Comparison of ENCODE assay signal across 2 cellular contexts in the genomic region with DNA sequence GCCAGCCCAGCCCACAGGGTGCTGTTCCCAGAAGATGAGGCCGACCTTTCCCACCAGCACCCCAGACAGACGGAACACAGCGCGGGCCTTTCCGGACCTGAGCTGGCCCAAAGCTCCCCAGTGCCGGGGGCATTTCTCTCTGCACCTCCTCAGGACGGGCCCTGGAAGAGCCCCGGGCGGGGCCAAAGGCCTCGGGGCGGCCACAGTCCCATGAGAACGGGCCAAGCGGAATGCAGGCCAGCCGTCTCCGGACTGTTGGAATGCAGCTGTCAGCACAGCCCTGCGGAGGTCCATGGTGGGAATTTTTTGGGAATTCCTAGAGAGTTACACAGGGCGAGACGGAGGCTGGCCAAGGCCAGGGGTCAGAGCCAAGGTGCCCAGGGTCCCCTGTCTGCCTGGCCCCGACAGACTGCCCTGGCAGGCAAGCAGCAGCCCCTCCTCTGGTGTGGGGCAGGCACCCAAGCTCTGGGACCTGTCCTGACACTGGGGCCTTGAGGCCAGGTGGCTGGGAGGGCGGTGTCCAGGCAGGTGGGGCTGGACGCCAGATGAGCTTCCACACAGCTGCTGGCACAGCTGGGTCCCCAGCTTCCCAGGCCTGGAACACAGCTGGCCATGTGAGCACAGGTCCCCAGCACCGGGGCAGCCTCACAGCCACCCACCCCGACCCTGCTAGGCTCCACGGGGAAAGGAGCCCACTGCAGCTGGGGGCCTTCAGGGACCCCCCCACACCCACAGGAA.
TF ChIP-seq lines count a peak whose summit lies in the region.

No MANE protein-coding gene starts in this region.

TF ChIP-seq in SK-N-SH treated with all-trans-retinoic acid at 6 μM for 48 hours, 23 proteins besides CTCF, POLR2A, EP300 and RAD21 (continued from another document):
- TF ChIP-seq, protein P1, sequence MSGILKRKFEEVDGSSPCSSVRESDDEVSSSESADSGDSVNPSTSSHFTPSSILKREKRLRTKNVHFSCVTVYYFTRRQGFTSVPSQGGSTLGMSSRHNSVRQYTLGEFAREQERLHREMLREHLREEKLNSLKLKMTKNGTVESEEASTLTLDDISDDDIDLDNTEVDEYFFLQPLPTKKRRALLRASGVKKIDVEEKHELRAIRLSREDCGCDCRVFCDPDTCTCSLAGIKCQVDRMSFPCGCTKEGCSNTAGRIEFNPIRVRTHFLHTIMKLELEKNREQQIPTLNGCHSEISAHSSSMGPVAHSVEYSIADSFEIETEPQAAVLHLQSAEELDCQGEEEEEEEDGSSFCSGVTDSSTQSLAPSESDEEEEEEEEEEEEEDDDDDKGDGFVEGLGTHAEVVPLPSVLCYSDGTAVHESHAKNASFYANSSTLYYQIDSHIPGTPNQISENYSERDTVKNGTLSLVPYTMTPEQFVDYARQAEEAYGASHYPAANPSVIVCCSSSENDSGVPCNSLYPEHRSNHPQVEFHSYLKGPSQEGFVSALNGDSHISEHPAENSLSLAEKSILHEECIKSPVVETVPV (CRISPR knock-in tag; IDR thresholded peaks at IDR 0.05): no peak
- TF ChIP-seq, protein P2, sequence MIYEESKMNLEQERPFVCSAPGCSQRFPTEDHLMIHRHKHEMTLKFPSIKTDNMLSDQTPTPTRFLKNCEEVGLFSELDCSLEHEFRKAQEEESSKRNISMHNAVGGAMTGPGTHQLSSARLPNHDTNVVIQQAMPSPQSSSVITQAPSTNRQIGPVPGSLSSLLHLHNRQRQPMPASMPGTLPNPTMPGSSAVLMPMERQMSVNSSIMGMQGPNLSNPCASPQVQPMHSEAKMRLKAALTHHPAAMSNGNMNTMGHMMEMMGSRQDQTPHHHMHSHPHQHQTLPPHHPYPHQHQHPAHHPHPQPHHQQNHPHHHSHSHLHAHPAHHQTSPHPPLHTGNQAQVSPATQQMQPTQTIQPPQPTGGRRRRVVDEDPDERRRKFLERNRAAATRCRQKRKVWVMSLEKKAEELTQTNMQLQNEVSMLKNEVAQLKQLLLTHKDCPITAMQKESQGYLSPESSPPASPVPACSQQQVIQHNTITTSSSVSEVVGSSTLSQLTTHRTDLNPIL (CRISPR knock-in tag; IDR thresholded peaks at IDR 0.05; ENCODE audit: low read depth): no peak
- TF ChIP-seq CSDC2 (CRISPR knock-in tag; IDR thresholded peaks at IDR 0.05): no peak

TF ChIP-seq in SK-N-SH, 30 proteins besides CTCF, POLR2A, EP300 and RAD21 (continued from another document):
- TF ChIP-seq, protein P3, sequence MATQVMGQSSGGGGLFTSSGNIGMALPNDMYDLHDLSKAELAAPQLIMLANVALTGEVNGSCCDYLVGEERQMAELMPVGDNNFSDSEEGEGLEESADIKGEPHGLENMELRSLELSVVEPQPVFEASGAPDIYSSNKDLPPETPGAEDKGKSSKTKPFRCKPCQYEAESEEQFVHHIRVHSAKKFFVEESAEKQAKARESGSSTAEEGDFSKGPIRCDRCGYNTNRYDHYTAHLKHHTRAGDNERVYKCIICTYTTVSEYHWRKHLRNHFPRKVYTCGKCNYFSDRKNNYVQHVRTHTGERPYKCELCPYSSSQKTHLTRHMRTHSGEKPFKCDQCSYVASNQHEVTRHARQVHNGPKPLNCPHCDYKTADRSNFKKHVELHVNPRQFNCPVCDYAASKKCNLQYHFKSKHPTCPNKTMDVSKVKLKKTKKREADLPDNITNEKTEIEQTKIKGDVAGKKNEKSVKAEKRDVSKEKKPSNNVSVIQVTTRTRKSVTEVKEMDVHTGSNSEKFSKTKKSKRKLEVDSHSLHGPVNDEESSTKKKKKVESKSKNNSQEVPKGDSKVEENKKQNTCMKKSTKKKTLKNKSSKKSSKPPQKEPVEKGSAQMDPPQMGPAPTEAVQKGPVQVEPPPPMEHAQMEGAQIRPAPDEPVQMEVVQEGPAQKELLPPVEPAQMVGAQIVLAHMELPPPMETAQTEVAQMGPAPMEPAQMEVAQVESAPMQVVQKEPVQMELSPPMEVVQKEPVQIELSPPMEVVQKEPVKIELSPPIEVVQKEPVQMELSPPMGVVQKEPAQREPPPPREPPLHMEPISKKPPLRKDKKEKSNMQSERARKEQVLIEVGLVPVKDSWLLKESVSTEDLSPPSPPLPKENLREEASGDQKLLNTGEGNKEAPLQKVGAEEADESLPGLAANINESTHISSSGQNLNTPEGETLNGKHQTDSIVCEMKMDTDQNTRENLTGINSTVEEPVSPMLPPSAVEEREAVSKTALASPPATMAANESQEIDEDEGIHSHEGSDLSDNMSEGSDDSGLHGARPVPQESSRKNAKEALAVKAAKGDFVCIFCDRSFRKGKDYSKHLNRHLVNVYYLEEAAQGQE (IDR thresholded peaks at IDR 0.05; ENCODE audit: low read depth, low read length): no peak
- no peak for TF ChIP-seq FOXJ3 (CRISPR knock-in tag; IDR thresholded peaks at IDR 0.05)
- TF ChIP-seq MEF2A (IDR thresholded peaks at IDR 0.05; ENCODE audit: borderline replicate concordance, low read depth): no peak
- TF ChIP-seq JUND (IDR thresholded peaks at IDR 0.05): no peak
- TF ChIP-seq, protein P4, sequence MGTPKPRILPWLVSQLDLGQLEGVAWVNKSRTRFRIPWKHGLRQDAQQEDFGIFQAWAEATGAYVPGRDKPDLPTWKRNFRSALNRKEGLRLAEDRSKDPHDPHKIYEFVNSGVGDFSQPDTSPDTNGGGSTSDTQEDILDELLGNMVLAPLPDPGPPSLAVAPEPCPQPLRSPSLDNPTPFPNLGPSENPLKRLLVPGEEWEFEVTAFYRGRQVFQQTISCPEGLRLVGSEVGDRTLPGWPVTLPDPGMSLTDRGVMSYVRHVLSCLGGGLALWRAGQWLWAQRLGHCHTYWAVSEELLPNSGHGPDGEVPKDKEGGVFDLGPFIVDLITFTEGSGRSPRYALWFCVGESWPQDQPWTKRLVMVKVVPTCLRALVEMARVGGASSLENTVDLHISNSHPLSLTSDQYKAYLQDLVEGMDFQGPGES (IDR thresholded peaks at IDR 0.05; ENCODE audit: low read depth, low read length): no peak
- TF ChIP-seq RFX5 (IDR thresholded peaks at IDR 0.05; ENCODE audit: low read length): no peak
- TF ChIP-seq POLR2AphosphoS5 (IDR thresholded peaks at IDR 0.05; ENCODE audit: low read depth, low read length): no peak
- TF ChIP-seq ELF1 (IDR thresholded peaks at IDR 0.05): no peak
- no peak for TF ChIP-seq TCF12 (IDR thresholded peaks at IDR 0.05)
- TF ChIP-seq RXRA (IDR thresholded peaks at IDR 0.05; ENCODE audit: borderline replicate concordance, low read depth): no peak
- TF ChIP-seq, protein P5, sequence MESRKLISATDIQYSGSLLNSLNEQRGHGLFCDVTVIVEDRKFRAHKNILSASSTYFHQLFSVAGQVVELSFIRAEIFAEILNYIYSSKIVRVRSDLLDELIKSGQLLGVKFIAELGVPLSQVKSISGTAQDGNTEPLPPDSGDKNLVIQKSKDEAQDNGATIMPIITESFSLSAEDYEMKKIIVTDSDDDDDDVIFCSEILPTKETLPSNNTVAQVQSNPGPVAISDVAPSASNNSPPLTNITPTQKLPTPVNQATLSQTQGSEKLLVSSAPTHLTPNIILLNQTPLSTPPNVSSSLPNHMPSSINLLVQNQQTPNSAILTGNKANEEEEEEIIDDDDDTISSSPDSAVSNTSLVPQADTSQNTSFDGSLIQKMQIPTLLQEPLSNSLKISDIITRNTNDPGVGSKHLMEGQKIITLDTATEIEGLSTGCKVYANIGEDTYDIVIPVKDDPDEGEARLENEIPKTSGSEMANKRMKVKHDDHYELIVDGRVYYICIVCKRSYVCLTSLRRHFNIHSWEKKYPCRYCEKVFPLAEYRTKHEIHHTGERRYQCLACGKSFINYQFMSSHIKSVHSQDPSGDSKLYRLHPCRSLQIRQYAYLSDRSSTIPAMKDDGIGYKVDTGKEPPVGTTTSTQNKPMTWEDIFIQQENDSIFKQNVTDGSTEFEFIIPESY (IDR thresholded peaks at IDR 0.05; ENCODE audit: borderline replicate concordance, low read depth): no peak
